ENCODE assay signal across 37 cellular contexts in genomic region chr1:37043101-37043500, GRCh38. TPM values are rescaled to one million over a fixed set of nuclear protein-coding genes. Genes with fewer than 3 reads are reported as not detected.
"Had no signal": no experiment of that assay in that cellular context is flagged by ENCODE, and none has a peak within 500 bp of the region (broad histone marks: within the 10 kb centered on the region; RNA-seq: fewer than 3 reads in every experiment).

No MANE protein-coding gene starts in this region.

- H3K27ac ChIP-seq: ascending aorta, breast epithelium, cardiac muscle cell, coronary artery, dorsolateral prefrontal cortex, esophagus muscularis mucosa, foreskin keratinocyte, gastrocnemius medialis, WERI-Rb-1 had no signal

- H3K4me1 ChIP-seq: ascending aorta, breast epithelium, foreskin keratinocyte, gastrocnemius medialis had no signal

- DNase-seq: activated CD4-positive, alpha-beta memory T cell treated with anti-CD3 and anti-CD28 coated beads for 36 hours; activated CD4-positive, alpha-beta T cell treated with anti-CD3 and anti-CD28 coated beads for 36 hours; activated CD4-positive, alpha-beta T cell treated with anti-CD3 and anti-CD28 coated beads, Interleukin-2, amount 10 ng/mL, durations not matched to agents 24 days and 14 days; activated CD4-positive, CD25-positive, alpha-beta regulatory T cell; activated CD4-positive, CD25-positive, alpha-beta regulatory T cell treated with anti-CD3 and anti-CD28 coated beads, Interleukin-2, amount 50 U/mL, for 72 hours; activated CD8-positive, alpha-beta memory T cell treated with anti-CD3 and anti-CD28 coated beads, Interleukin-2, amount 10 ng/mL, durations not matched to agents 7 days and 5 days; activated CD8-positive, alpha-beta memory T cell treated with anti-CD3 and anti-CD28 coated beads, Interleukin-2, amount 50 U/mL, for 4 hours; activated CD8-positive, alpha-beta T cell treated with anti-CD3 and anti-CD28 coated beads, Interleukin-2, amount 10 ng/mL, durations not matched to agents 7 days and 5 days; activated effector memory CD4-positive, alpha-beta T cell treated with anti-CD3 and anti-CD28 coated beads, Interleukin-2, amount 50 U/mL, for 16 hours; activated naive CD4-positive, alpha-beta T cell treated with anti-CD3 and anti-CD28 coated beads for 36 hours; activated naive CD8-positive, alpha-beta T cell treated with anti-CD3 and anti-CD28 coated beads, Interleukin-2, amount 10 ng/mL, durations not matched to agents 7 days and 5 days; activated T-cell treated with anti-CD3 and anti-CD28 coated beads, Interleukin-2, amount 50 U/mL, for 1 hour; activated T-cell treated with anti-CD3 and anti-CD28 coated beads, Interleukin-2, amount 50 U/mL, for 48 hours; dorsolateral prefrontal cortex; effector CD4-positive, alpha-beta T cell; effector memory CD8-positive, alpha-beta T cell; erythroblast; foreskin keratinocyte; gastrocnemius medialis; glutamatergic neuron; T-helper 1 cell; T-helper 17 cell; T1000 had no signal

- H3K36me3 ChIP-seq: ascending aorta, breast epithelium, cardiac muscle cell, esophagus muscularis mucosa, gastrocnemius medialis, WERI-Rb-1 had no signal

- H3K9me3 ChIP-seq: ascending aorta, breast epithelium, esophagus muscularis mucosa, gastrocnemius medialis had no signal

- H3K27ac Mint-ChIP-seq: activated CD4-positive, alpha-beta memory T cell treated with anti-CD3 and anti-CD28 coated beads for 36 hours; activated CD4-positive, alpha-beta T cell treated with anti-CD3 and anti-CD28 coated beads for 36 hours; activated CD4-positive, alpha-beta T cell treated with anti-CD3 and anti-CD28 coated beads, Interleukin-2, amount 10 ng/mL, durations not matched to agents 24 days and 14 days; activated CD8-positive, alpha-beta memory T cell treated with anti-CD3 and anti-CD28 coated beads, Interleukin-2, amount 10 ng/mL, durations not matched to agents 7 days and 5 days; activated CD8-positive, alpha-beta T cell treated with anti-CD3 and anti-CD28 coated beads, Interleukin-2, amount 10 ng/mL, durations not matched to agents 7 days and 5 days; activated naive CD4-positive, alpha-beta T cell treated with anti-CD3 and anti-CD28 coated beads for 36 hours; activated naive CD4-positive, alpha-beta T cell treated with anti-CD3 and anti-CD28 coated beads, Interleukin-2, amount 50 U/mL, for 24 hours; activated naive CD8-positive, alpha-beta T cell treated with anti-CD3 and anti-CD28 coated beads, Interleukin-2, amount 10 ng/mL, durations not matched to agents 7 days and 5 days; activated T-helper 1 cell treated with anti-CD3 and anti-CD28 coated beads, Interleukin-12 subunit alpha, Interleukin-12 subunit beta, Interleukin-2, Interleukin-4 antibody, amounts not matched to agents 30 ng/mL and 10 ng/mL and 1 ng/mL, durations not matched to agents 14 hours and 24 hours and 36 hours; activated T-helper 2 cell treated with anti-CD3 and anti-CD28 coated beads, Interferon-gamma antibody, Interleukin-2, Interleukin-4, amounts not matched to agents 10 μg/mL and 5 μg/mL and 100 μg/mL, durations not matched to agents 14 hours and 24 hours and 36 hours; dendritic cell treated with granulocyte-macrophage colony-stimulating factor and Interleukin-4, amounts not matched to agents 40 ng/mL and 50 ng/mL, for 4 days; effector memory CD8-positive, alpha-beta T cell; T-helper 17 cell; T-helper 2 cell treated with Interferon-gamma antibody and Interleukin-4, amounts not matched to agents 5 μg/mL and 100 μg/mL, for 36 hours had no signal

- H3K4me3 Mint-ChIP-seq: activated CD4-positive, alpha-beta memory T cell treated with anti-CD3 and anti-CD28 coated beads for 36 hours; activated CD4-positive, alpha-beta T cell treated with anti-CD3 and anti-CD28 coated beads for 36 hours; activated CD4-positive, alpha-beta T cell treated with anti-CD3 and anti-CD28 coated beads, Interleukin-2, amount 10 ng/mL, durations not matched to agents 24 days and 14 days; activated CD8-positive, alpha-beta memory T cell treated with anti-CD3 and anti-CD28 coated beads, Interleukin-2, amount 10 ng/mL, durations not matched to agents 7 days and 5 days; activated CD8-positive, alpha-beta T cell treated with anti-CD3 and anti-CD28 coated beads, Interleukin-2, amount 10 ng/mL, durations not matched to agents 7 days and 5 days; activated naive CD4-positive, alpha-beta T cell treated with anti-CD3 and anti-CD28 coated beads for 36 hours; activated naive CD4-positive, alpha-beta T cell treated with anti-CD3 and anti-CD28 coated beads, Interleukin-2, amount 50 U/mL, for 24 hours; activated naive CD8-positive, alpha-beta T cell treated with anti-CD3 and anti-CD28 coated beads, Interleukin-2, amount 10 ng/mL, durations not matched to agents 7 days and 5 days; activated T-helper 1 cell treated with anti-CD3 and anti-CD28 coated beads, Interleukin-12 subunit alpha, Interleukin-12 subunit beta, Interleukin-2, Interleukin-4 antibody, amounts not matched to agents 30 ng/mL and 10 ng/mL and 1 ng/mL, durations not matched to agents 14 hours and 24 hours and 36 hours; brain; central memory CD8-positive, alpha-beta T cell; dendritic cell treated with granulocyte-macrophage colony-stimulating factor and Interleukin-4, amounts not matched to agents 40 ng/mL and 50 ng/mL, for 4 days; effector memory CD8-positive, alpha-beta T cell; T-helper 17 cell; T-helper 2 cell treated with Interferon-gamma antibody and Interleukin-4, amounts not matched to agents 5 μg/mL and 100 μg/mL, for 36 hours had no signal

- H3K4me1 Mint-ChIP-seq: activated CD4-positive, alpha-beta T cell treated with anti-CD3 and anti-CD28 coated beads for 36 hours; activated CD4-positive, alpha-beta T cell treated with anti-CD3 and anti-CD28 coated beads, Interleukin-2, amount 10 ng/mL, durations not matched to agents 24 days and 14 days; activated CD8-positive, alpha-beta memory T cell treated with anti-CD3 and anti-CD28 coated beads, Interleukin-2, amount 10 ng/mL, durations not matched to agents 7 days and 5 days; activated naive CD4-positive, alpha-beta T cell treated with anti-CD3 and anti-CD28 coated beads, Interleukin-2, amount 50 U/mL, for 24 hours; activated naive CD8-positive, alpha-beta T cell treated with anti-CD3 and anti-CD28 coated beads, Interleukin-2, amount 10 ng/mL, durations not matched to agents 7 days and 5 days; central memory CD8-positive, alpha-beta T cell; T-helper 17 cell had no signal

- H3K9me3 Mint-ChIP-seq: activated CD4-positive, alpha-beta memory T cell treated with anti-CD3 and anti-CD28 coated beads for 36 hours; activated CD4-positive, alpha-beta T cell treated with anti-CD3 and anti-CD28 coated beads, Interleukin-2, amount 10 ng/mL, durations not matched to agents 24 days and 14 days; activated naive CD4-positive, alpha-beta T cell treated with anti-CD3 and anti-CD28 coated beads for 36 hours; activated naive CD4-positive, alpha-beta T cell treated with anti-CD3 and anti-CD28 coated beads, Interleukin-2, amount 50 U/mL, for 24 hours; activated naive CD8-positive, alpha-beta T cell treated with anti-CD3 and anti-CD28 coated beads, Interleukin-2, amount 10 ng/mL, durations not matched to agents 7 days and 5 days; activated T-helper 1 cell treated with anti-CD3 and anti-CD28 coated beads, Interleukin-12 subunit alpha, Interleukin-12 subunit beta, Interleukin-2, Interleukin-4 antibody, amounts not matched to agents 30 ng/mL and 10 ng/mL and 1 ng/mL, durations not matched to agents 14 hours and 24 hours and 36 hours; activated T-helper 2 cell treated with anti-CD3 and anti-CD28 coated beads, Interferon-gamma antibody, Interleukin-2, Interleukin-4, amounts not matched to agents 10 μg/mL and 5 μg/mL and 100 μg/mL, durations not matched to agents 14 hours and 24 hours and 36 hours; central memory CD8-positive, alpha-beta T cell; dendritic cell treated with granulocyte-macrophage colony-stimulating factor and Interleukin-4, amounts not matched to agents 40 ng/mL and 50 ng/mL, for 4 days; effector memory CD8-positive, alpha-beta T cell; T-helper 2 cell treated with Interferon-gamma antibody and Interleukin-4, amounts not matched to agents 5 μg/mL and 100 μg/mL, for 36 hours had no signal

- ATAC-seq: activated CD4-positive, alpha-beta T cell treated with anti-CD3 and anti-CD28 coated beads for 36 hours; activated CD8-positive, alpha-beta memory T cell treated with anti-CD3 and anti-CD28 coated beads, Interleukin-2, amount 10 ng/mL, durations not matched to agents 7 days and 5 days; activated CD8-positive, alpha-beta T cell treated with anti-CD3 and anti-CD28 coated beads, Interleukin-2, amount 10 ng/mL, durations not matched to agents 7 days and 5 days; effector memory CD8-positive, alpha-beta T cell; foreskin keratinocyte; gastrocnemius medialis; T-helper 17 cell had no signal

- H3K4me3 ChIP-seq: ascending aorta, breast epithelium, cardiac muscle cell, coronary artery, dorsolateral prefrontal cortex, esophagus muscularis mucosa, gastrocnemius medialis had no signal

- H3K27me3 ChIP-seq: ascending aorta had no signal

- H3K36me3 Mint-ChIP-seq: activated CD4-positive, alpha-beta memory T cell treated with anti-CD3 and anti-CD28 coated beads for 36 hours; activated CD8-positive, alpha-beta memory T cell treated with anti-CD3 and anti-CD28 coated beads, Interleukin-2, amount 10 ng/mL, durations not matched to agents 7 days and 5 days; activated naive CD4-positive, alpha-beta T cell treated with anti-CD3 and anti-CD28 coated beads, Interleukin-2, amount 50 U/mL, for 24 hours; activated naive CD8-positive, alpha-beta T cell treated with anti-CD3 and anti-CD28 coated beads, Interleukin-2, amount 10 ng/mL, durations not matched to agents 7 days and 5 days; brain had no signal

RNA-seq across cellular contexts. Expression of gene GRIK3, which starts 8.8 kb away (rescaled TPM):
- total RNA-seq: activated CD4-positive, alpha-beta memory T cell treated with anti-CD3 and anti-CD28 coated beads for 36 hours; activated CD4-positive, alpha-beta T cell treated with anti-CD3 and anti-CD28 coated beads for 36 hours; activated CD4-positive, alpha-beta T cell treated with anti-CD3 and anti-CD28 coated beads, Interleukin-2, amount 10 ng/mL, durations not matched to agents 24 days and 14 days; activated CD8-positive, alpha-beta memory T cell treated with anti-CD3 and anti-CD28 coated beads for 36 hours; activated CD8-positive, alpha-beta memory T cell treated with anti-CD3 and anti-CD28 coated beads, Interleukin-2, amount 10 ng/mL, durations not matched to agents 7 days and 5 days; activated CD8-positive, alpha-beta T cell treated with anti-CD3 and anti-CD28 coated beads, Interleukin-2, amount 10 ng/mL, durations not matched to agents 7 days and 5 days; activated naive CD4-positive, alpha-beta T cell treated with anti-CD3 and anti-CD28 coated beads for 36 hours; activated naive CD8-positive, alpha-beta T cell treated with anti-CD3 and anti-CD28 coated beads, Interleukin-2, amount 10 ng/mL, durations not matched to agents 7 days and 5 days; activated T-helper 1 cell treated with anti-CD3 and anti-CD28 coated beads, Interleukin-12 subunit alpha, Interleukin-12 subunit beta, Interleukin-2, Interleukin-4 antibody, amounts not matched to agents 30 ng/mL and 10 ng/mL and 1 ng/mL, durations not matched to agents 14 hours and 24 hours and 36 hours; activated T-helper 2 cell treated with anti-CD3 and anti-CD28 coated beads, Interferon-gamma antibody, Interleukin-2, Interleukin-4, amounts not matched to agents 10 μg/mL and 5 μg/mL and 100 μg/mL, durations not matched to agents 14 hours and 24 hours and 36 hours; foreskin keratinocyte; T-helper 17 cell had no signal
- polyA plus RNA-seq: cardiac muscle cell, foreskin keratinocyte had no signal
